Comparison of ENCODE assay signal across 17 cellular contexts in the genomic region with DNA sequence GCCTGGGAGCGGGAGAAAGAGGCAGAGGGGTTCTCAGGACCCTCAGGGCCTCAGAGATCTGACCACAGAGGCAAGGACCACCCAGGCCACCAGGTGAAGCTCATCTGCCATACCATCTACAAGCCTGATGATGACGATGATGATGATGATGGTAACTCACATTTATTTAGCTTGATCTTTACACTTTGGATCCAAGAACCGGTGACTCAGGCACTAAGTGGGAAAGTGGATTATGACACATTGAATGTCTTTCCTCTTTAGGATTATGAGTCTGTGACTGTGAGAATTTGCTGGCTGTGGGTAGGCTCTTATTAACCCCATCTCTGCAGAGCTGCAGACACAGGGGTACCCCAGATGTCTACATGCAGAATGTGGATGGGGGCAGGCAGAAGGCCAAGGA.
"Had no signal": no experiment of that assay in that cellular context is flagged by ENCODE, and none has a peak within 500 bp of the region (broad histone marks: within the 10 kb centered on the region; RNA-seq: fewer than 3 reads in every experiment).

No MANE protein-coding gene starts in this region.

- H3K79me2 ChIP-seq: parathyroid adenoma had no signal

- H3K9me3 ChIP-seq: ascending aorta, colonic mucosa, esophagus squamous epithelium, heart left ventricle, upper lobe of right lung had no signal

- FAIRE-seq: islet of Langerhans had no signal

- H3K4me1 ChIP-seq: ascending aorta, colonic mucosa, parathyroid adenoma, upper lobe of right lung had no signal

- H3K4me3 ChIP-seq: ascending aorta, colonic mucosa, esophagus squamous epithelium, heart left ventricle, upper lobe of right lung had no signal

- H3K27me3 ChIP-seq: ascending aorta, brain microvascular endothelial cell, colonic mucosa, heart left ventricle, upper lobe of right lung had no signal

- H3K9ac ChIP-seq: parathyroid adenoma had no signal

- H3K27ac ChIP-seq: ascending aorta, brain microvascular endothelial cell, colonic mucosa, esophagus squamous epithelium, heart left ventricle, parathyroid adenoma, upper lobe of right lung, WERI-Rb-1 had no signal

- H2AFZ ChIP-seq: parathyroid adenoma had no signal

- H3K36me3 ChIP-seq: ascending aorta, brain microvascular endothelial cell, colonic mucosa, esophagus squamous epithelium, heart left ventricle, upper lobe of right lung, WERI-Rb-1 had no signal

- DNase-seq: activated CD4-positive, alpha-beta T cell treated with anti-CD3 and anti-CD28 coated beads, Interleukin-2, amount 50 U/mL, for 1 hour; activated CD4-positive, CD25-positive, alpha-beta regulatory T cell treated with anti-CD3 and anti-CD28 coated beads, Interleukin-2, amount 50 U/mL, for 72 hours; activated CD8-positive, alpha-beta T cell treated with anti-CD3 and anti-CD28 coated beads, Interleukin-2, amount 10 ng/mL, durations not matched to agents 7 days and 5 days; activated gamma-delta T cell treated with Interleukin-2 at 50 U/mL for 16 hours; brain microvascular endothelial cell; colonic mucosa; esophagus squamous epithelium; left cardiac atrium; stimulated activated CD4-positive, alpha-beta T cell treated with anti-CD3 and anti-CD28 coated beads, Interleukin-4, amount 100 ng/mL, for 1 hour; stimulated activated naive CD4-positive, alpha-beta T cell; upper lobe of right lung; WERI-Rb-1 had no signal

- ATAC-seq: activated CD8-positive, alpha-beta T cell treated with anti-CD3 and anti-CD28 coated beads, Interleukin-2, amount 10 ng/mL, durations not matched to agents 7 days and 5 days; heart left ventricle; left cardiac atrium; sciatic nerve; upper lobe of right lung had no signal
